In genomic region chrX:71068052-71068918, GRCh38 we compare ENCODE assay signal across 8 cellular contexts. TPM values are rescaled to one million over a fixed set of nuclear protein-coding genes. Genes with fewer than 3 reads are reported as not detected.
DNase-seq lines count a peak whose midpoint lies in the region; ATAC-seq, FAIRE-seq and TF ChIP-seq lines count a peak whose summit lies in the region.

SNX12 (minus strand) TSS chrX:71068334; CDS start chrX:71068306, 28 bp downstream.

- H3K4me3 ChIP-seq in pancreas (peak within 1 kb of the TSS; percentile 26 to 57 (median 40)), thyroid gland (replicated peaks in 1 of 3) (peak within 1 kb of the TSS in 2 of 3 donors; percentile 39 to 62)

- H3K4me1 ChIP-seq in pancreas (no peaks in the 10 kb centered on the region), thyroid gland (peaks cover 0 to 4% of the 10 kb centered on the region in 2 donors)

- no peaks in the 10 kb centered on the region for H3K9me3 ChIP-seq in pancreas
- no peaks in the 10 kb centered on the region for H3K9me3 ChIP-seq in thyroid gland

- DNase-seq in GM12891 (ENCODE audit: insufficient read length, low spot score) (peak; percentile 60), NCI-H1417 treated with DMSO at 0.1 percent for 48 hours (lab: John Stamatoyannopoulos, UW) (peak; percentile 62), SW 1271 (lab: John Stamatoyannopoulos, UW) (peak; percentile 89 to 93), Right ventricle myocardium inferior (ENCODE audit: missing footprints) (peak; percentile 92), pancreas (peak; percentile 88 to 95 (median 92)), thyroid gland (peak; percentile 91 to 92)
- DNase-seq in activated naive CD8-positive, alpha-beta T cell treated with anti-CD3 and anti-CD28 coated beads, Interleukin-2, amount 50 U/mL, for 16 hours (ENCODE audit: low read depth, low spot score), result peak; percentile 66

- FAIRE-seq in GM12891 (lab: Jason Lieb, UNC) (peak; percentile 100), pancreas (lab: Jason Lieb, UNC) (peak; percentile 93)

- peak within 1 kb of the TSS in 3 of 4 donors; percentile 16 to 73 (median 71) for H3K27ac ChIP-seq in pancreas
- H3K27ac ChIP-seq in thyroid gland, result peak within 1 kb of the TSS; percentile 62 to 83 (median 77)

- intact Hi-C loops in Right ventricle myocardium inferior (cut with DNase I), result loop anchor here (1.0 to 2.0 kb wide), 2 partner anchors 27 to 114 kb away; partner anchors contain the start of gene FOXO4
- intact Hi-C loops in pancreas (cut with DNase I), result no loop called here
- intact Hi-C loops in thyroid gland (cut with DNase I), result no loop called here

- ATAC-seq in HG02798 (IDR thresholded peaks at IDR 0.05; ENCODE audit: poor library complexity, unreplicated experiment) (peak; percentile 97), Right ventricle myocardium inferior (peak; percentile 100), pancreas (peak; percentile 97 to 99 (median 98))

- no peaks in the 10 kb centered on the region for H3K36me3 ChIP-seq in pancreas
- H3K36me3 ChIP-seq in thyroid gland, result no peaks in the 10 kb centered on the region

- TF ChIP-seq POLR2A in GM12891 (IDR thresholded peaks at IDR 0.05; ENCODE audit: low read depth, low read length), result peak; percentile 64; the same call in 1 of the 2 replicates
- TF ChIP-seq POLR2A in thyroid gland (IDR thresholded peaks at IDR 0.05), result peak in 1 of 2 donors; percentile 62

- 0 to 33% methylated on average over 63 to 72 of the region's 72 CpGs for WGBS in pancreas, 2 donors
- 1 to 3% methylated on average over 5 to 20 of the region's 72 CpGs for WGBS in thyroid gland, 2 donors

- peaks cover 0 to 7% (median 0%) of the 10 kb centered on the region in 4 donors for H3K27me3 ChIP-seq in pancreas
- H3K27me3 ChIP-seq in thyroid gland, result no peaks in the 10 kb centered on the region

- TF ChIP-seq CTCF in pancreas (IDR thresholded peaks at IDR 0.05) (no peak), thyroid gland (IDR thresholded peaks at IDR 0.05) (peak in 2 of 6 experiments; percentile 39 to 98)

TF ChIP-seq in GM12891, 5 proteins besides CTCF, POLR2A, EP300 and RAD21:
- peak; percentile 68; the same call in 1 of the 2 replicates for TF ChIP-seq POU2F2 (IDR thresholded peaks at IDR 0.05; ENCODE audit: low read depth, low read length)
- no peak for TF ChIP-seq SPI1 (IDR thresholded peaks at IDR 0.05; ENCODE audit: low read depth, low read length)
- no peak for TF ChIP-seq POLR2AphosphoS5 (IDR thresholded peaks at IDR 0.05; ENCODE audit: low read depth, low read length)

RNA-seq across cellular contexts. Expression of gene SNX12, which starts in this region (rescaled TPM):
- polyA plus RNA-seq in GM12891 (2012; ENCODE audit: low read depth, missing spikeins), result 31.6 TPM
- 49.5 TPM for total RNA-seq in Right ventricle myocardium inferior
- total RNA-seq in pancreas, result 10 to 100 TPM; 17.1 to 31.3 (median 23.5) TPM
- 10 to 100 TPM in 1 of 2 donors, 1 to 10 TPM in 1; 9.8 to 16.1 TPM for polyA plus RNA-seq in pancreas
- 10 to 100 TPM; 45.0 to 65.7 (median 51.7) TPM for total RNA-seq in thyroid gland

Comparison
In these comparisons a context has a peak if more than half of its experiments do, and no peak if none do; other contexts are left out.
1. Peak in every context shown above with its lines: DNase-seq, ATAC-seq, H3K4me3 ChIP-seq and H3K27ac ChIP-seq.